Comparison of ENCODE assay signal across 18 cellular contexts in genomic region chr9:12993432-12993831, GRCh38.
"Had no signal": no experiment of that assay in that cellular context is flagged by ENCODE, and none has a peak within 500 bp of the region (broad histone marks: within the 10 kb centered on the region; RNA-seq: fewer than 3 reads in every experiment).

No MANE protein-coding gene starts in this region.

- H3K27me3 ChIP-seq: colonic mucosa, hepatocyte, neutrophil, stomach, transverse colon had no signal

- H3K4me3 ChIP-seq: colonic mucosa, hepatocyte, stomach, thoracic aorta, transverse colon had no signal

- H3K4me3 Mint-ChIP-seq: endodermal cell; naive thymus-derived CD8-positive, alpha-beta T cell had no signal

- ATAC-seq: left colon; naive thymus-derived CD8-positive, alpha-beta T cell; sciatic nerve had no signal

- H3K36me3 Mint-ChIP-seq: naive thymus-derived CD8-positive, alpha-beta T cell had no signal

- H3K79me2 ChIP-seq: hepatocyte had no signal

- H3K27ac ChIP-seq: colonic mucosa, hepatocyte, neutrophil, stomach, thoracic aorta, transverse colon had no signal

- H3K4me1 ChIP-seq: colonic mucosa, stomach, transverse colon had no signal

- DNase-seq: colonic mucosa; effector CD4-positive, alpha-beta T cell; endodermal cell; erythroblast; foreskin melanocyte; head of caudate nucleus; left colon; naive thymus-derived CD8-positive, alpha-beta T cell; posterior cingulate gyrus; stimulated activated CD4-positive, alpha-beta T cell treated with anti-CD3 and anti-CD28 coated beads, Interleukin-2, amount 100 ng/mL, for 24 hours; stimulated activated naive CD4-positive, alpha-beta T cell; stomach; substantia nigra; transverse colon had no signal

- H3K4me2 ChIP-seq: hepatocyte had no signal

- H3K27ac Mint-ChIP-seq: endodermal cell; naive thymus-derived CD8-positive, alpha-beta T cell had no signal

- H3K4me1 Mint-ChIP-seq: naive thymus-derived CD8-positive, alpha-beta T cell had no signal

- H3K9me3 ChIP-seq: colonic mucosa, neutrophil, stomach, thoracic aorta, transverse colon had no signal

- H2AFZ ChIP-seq: hepatocyte had no signal

- H3K9me3 Mint-ChIP-seq: endodermal cell had no signal

- H3K36me3 ChIP-seq: colonic mucosa, neutrophil, stomach, thoracic aorta, transverse colon had no signal
